In the genomic region with DNA sequence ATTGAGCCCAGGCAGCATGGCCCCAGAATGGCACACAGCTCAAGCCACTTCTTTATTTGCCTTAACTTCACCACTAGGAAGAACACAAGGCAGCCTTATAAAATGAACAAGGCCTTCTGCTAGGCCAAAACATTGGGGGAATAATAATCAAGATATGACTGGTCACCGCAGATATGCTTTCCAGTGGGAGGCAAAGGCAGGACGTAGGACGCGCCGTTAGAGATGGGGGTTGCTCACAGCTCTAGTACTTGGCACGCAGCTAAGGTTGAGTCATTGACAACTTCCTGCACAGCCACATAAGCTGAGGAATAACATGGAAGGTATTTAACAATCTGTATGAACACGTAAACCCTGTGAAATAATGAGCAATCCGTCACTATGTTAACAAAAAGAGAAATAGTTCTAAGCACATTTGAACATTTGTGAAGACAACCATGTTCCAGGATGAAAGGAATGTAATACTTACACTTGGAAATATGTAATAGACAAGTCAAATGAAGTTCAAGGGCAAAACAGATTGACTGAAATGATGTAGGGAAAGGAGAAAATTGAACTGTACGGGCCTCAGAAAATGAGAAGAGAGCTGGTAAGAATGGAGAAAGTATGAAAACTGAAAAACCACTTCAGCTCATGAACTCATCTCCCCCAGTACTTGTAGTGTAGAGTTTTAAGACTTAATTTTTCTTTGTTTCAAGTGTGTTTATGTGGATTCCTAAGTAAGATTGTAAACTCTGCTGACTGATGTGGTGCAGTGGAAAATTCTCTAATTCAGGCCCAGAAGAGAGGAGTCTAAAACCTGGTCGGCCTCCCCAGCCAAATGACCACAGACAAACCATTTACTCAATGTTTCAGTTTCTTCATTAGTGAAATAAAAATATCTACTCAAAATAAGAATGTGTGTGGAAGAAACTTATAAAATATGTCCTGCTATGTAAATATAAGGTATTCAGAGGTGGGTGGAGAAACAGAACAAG, we compare ENCODE assay signal across 1 cellular context.
TF ChIP-seq lines count a peak whose summit lies in the region.

No MANE protein-coding gene starts in this region.

TF ChIP-seq in WTC11, 78 proteins besides CTCF, POLR2A, EP300 and RAD21 (continued from another document):
- TF ChIP-seq, protein P1, sequence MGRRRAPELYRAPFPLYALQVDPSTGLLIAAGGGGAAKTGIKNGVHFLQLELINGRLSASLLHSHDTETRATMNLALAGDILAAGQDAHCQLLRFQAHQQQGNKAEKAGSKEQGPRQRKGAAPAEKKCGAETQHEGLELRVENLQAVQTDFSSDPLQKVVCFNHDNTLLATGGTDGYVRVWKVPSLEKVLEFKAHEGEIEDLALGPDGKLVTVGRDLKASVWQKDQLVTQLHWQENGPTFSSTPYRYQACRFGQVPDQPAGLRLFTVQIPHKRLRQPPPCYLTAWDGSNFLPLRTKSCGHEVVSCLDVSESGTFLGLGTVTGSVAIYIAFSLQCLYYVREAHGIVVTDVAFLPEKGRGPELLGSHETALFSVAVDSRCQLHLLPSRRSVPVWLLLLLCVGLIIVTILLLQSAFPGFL (CRISPR knock-in tag; IDR thresholded peaks at IDR 0.05; ENCODE audit: borderline replicate concordance), result no peak
- TF ChIP-seq GRHL2 (CRISPR knock-in tag; IDR thresholded peaks at IDR 0.05; ENCODE audit: insufficient replicate concordance, severe bottlenecking) (no peak), ZNF416 (CRISPR knock-in tag; IDR thresholded peaks at IDR 0.05) (no peak), NFYB (CRISPR knock-in tag; conservative IDR thresholded peaks at IDR 0.05; ENCODE audit: low read depth) (no peak)
TF ChIP-seq in WTC11: peak in this region for 0.
